ENCODE assay signal across 30 cellular contexts in genomic region chr1:14835725-14836124, GRCh38.
DNase-seq lines count a peak whose midpoint lies in the region; FAIRE-seq and TF ChIP-seq lines count a peak whose summit lies in the region.
"Had no signal": no experiment of that assay in that cellular context is flagged by ENCODE, and none has a peak within 500 bp of the region (broad histone marks: within the 10 kb centered on the region; RNA-seq: fewer than 3 reads in every experiment).

No MANE protein-coding gene starts in this region.

- H3K27ac ChIP-seq in CD4-positive, alpha-beta memory T cell (ENCODE audit: low read depth, low read length): no peak overlapping the region
- H3K27ac ChIP-seq: ascending aorta, dorsolateral prefrontal cortex, heart left ventricle, parathyroid adenoma, right atrium auricular region, spleen, suprapubic skin, upper lobe of right lung had no signal

- no peak overlapping the region for H3K4me3 Mint-ChIP-seq in CD4-positive, alpha-beta memory T cell
- H3K4me3 Mint-ChIP-seq: activated CD4-positive, alpha-beta memory T cell treated with anti-CD3 and anti-CD28 coated beads, Interleukin-2, amount 10 ng/mL, durations not matched to agents 7 days and 5 days; activated naive CD8-positive, alpha-beta T cell; central memory CD8-positive, alpha-beta T cell; nephron progenitor cell; T-helper 1 cell treated with Interleukin-12 subunit alpha and Interleukin-12 subunit beta and Interleukin-4 antibody, amounts not matched to agents 30 μg/mL and 1 μg/mL, for 36 hours had no signal

- H3K27ac Mint-ChIP-seq in CD4-positive, alpha-beta memory T cell: no peak overlapping the region
- H3K27ac Mint-ChIP-seq: activated CD4-positive, alpha-beta memory T cell treated with anti-CD3 and anti-CD28 coated beads, Interleukin-2, amount 10 ng/mL, durations not matched to agents 7 days and 5 days; activated naive CD8-positive, alpha-beta T cell; activated T-helper 2 cell treated with anti-CD3 and anti-CD28 coated beads, Interferon-gamma antibody, Interleukin-2, Interleukin-4, amounts not matched to agents 10 μg/mL and 5 μg/mL and 100 μg/mL, durations not matched to agents 14 hours and 24 hours and 36 hours; nephron progenitor cell; T-helper 1 cell treated with Interleukin-12 subunit alpha and Interleukin-12 subunit beta and Interleukin-4 antibody, amounts not matched to agents 30 μg/mL and 1 μg/mL, for 36 hours had no signal

- peaks cover 0 to 8% (median 3%) of the 10 kb centered on the region in 8 donors for H3K9me3 Mint-ChIP-seq in CD4-positive, alpha-beta memory T cell
- H3K9me3 Mint-ChIP-seq: central memory CD8-positive, alpha-beta T cell had no signal

- TF ChIP-seq POLR2A in GM12892 (IDR thresholded peaks at IDR 0.05; ENCODE audit: low read depth, low read length): no peak

- DNase-seq in GM12892 (ENCODE audit: insufficient read length): no peak
- DNase-seq in adipocyte (ENCODE audit: low read depth): peak; percentile 36
- peak; percentile 68 for DNase-seq in fibroblast of peridontal ligament (ENCODE audit: extremely low read depth)
- peak; percentile 64 for DNase-seq in stromal cell of bone marrow (ENCODE audit: low read depth)
- DNase-seq in islet precursor cell: no peak
- no peak for DNase-seq in CD4-positive, alpha-beta memory T cell
- no peak for DNase-seq in ureter (ENCODE audit: low spot score)
- DNase-seq: activated CD4-positive, alpha-beta memory T cell treated with anti-CD3 and anti-CD28 coated beads, Interleukin-2, amount 10 ng/mL, durations not matched to agents 7 days and 5 days; activated CD4-positive, alpha-beta T cell treated with anti-CD3 and anti-CD28 coated beads for 1 hour; dorsolateral prefrontal cortex; H7; heart left ventricle; left colon; mammary epithelial cell; MG63; NCI-H1436; NCI-H345; NCI-H774; nephron progenitor cell; spleen; stimulated activated CD4-positive, alpha-beta T cell treated with anti-CD3 and anti-CD28 coated beads, Interleukin-4, amount 100 ng/mL, for 1 hour; upper lobe of right lung had no signal

- H3K36me3 Mint-ChIP-seq in CD4-positive, alpha-beta memory T cell: no peaks in the 10 kb centered on the region
- H3K36me3 Mint-ChIP-seq: activated naive CD8-positive, alpha-beta T cell had no signal

- no peaks in the 10 kb centered on the region for H3K4me1 Mint-ChIP-seq in CD4-positive, alpha-beta memory T cell
- H3K4me1 Mint-ChIP-seq: activated CD4-positive, alpha-beta memory T cell treated with anti-CD3 and anti-CD28 coated beads, Interleukin-2, amount 10 ng/mL, durations not matched to agents 7 days and 5 days; central memory CD8-positive, alpha-beta T cell had no signal

- H3K27me3 Mint-ChIP-seq in CD4-positive, alpha-beta memory T cell: peaks cover 8% of the 10 kb centered on the region in 2 donors
- H3K27me3 Mint-ChIP-seq: activated CD4-positive, alpha-beta memory T cell treated with anti-CD3 and anti-CD28 coated beads, Interleukin-2, amount 10 ng/mL, durations not matched to agents 7 days and 5 days had no signal

- H3K27me3 ChIP-seq in adipocyte (replicated peaks; ENCODE audit: control insufficient read depth, insufficient read depth, low read length): no peaks in the 10 kb centered on the region
- no peaks in the 10 kb centered on the region for H3K27me3 ChIP-seq in CD4-positive, alpha-beta memory T cell (ENCODE audit: insufficient read depth, low read length)
- H3K27me3 ChIP-seq: ascending aorta, dorsolateral prefrontal cortex, heart left ventricle, MG63, right atrium auricular region, spleen, suprapubic skin, upper lobe of right lung had no signal

- H3K9ac ChIP-seq in adipocyte (ENCODE audit: low read length): no peak overlapping the region
- H3K9ac ChIP-seq: parathyroid adenoma had no signal

- CTCF ChIA-PET in CD4-positive, alpha-beta memory T cell (lab: Charles Lee; ENCODE audit: partially characterized antibody): no interaction called here

- intact Hi-C loops in CD4-positive, alpha-beta memory T cell (cut with micrococcal nuclease): no loop called here

- H3K4me1 ChIP-seq in adipocyte (ENCODE audit: control insufficient read depth, insufficient read depth, low read length): peaks cover 13% of the 10 kb centered on the region
- no peaks in the 10 kb centered on the region for H3K4me1 ChIP-seq in CD4-positive, alpha-beta memory T cell (ENCODE audit: insufficient read depth, low read length)
- H3K4me1 ChIP-seq: ascending aorta, heart left ventricle, parathyroid adenoma, right atrium auricular region, spleen, suprapubic skin, upper lobe of right lung had no signal

- no peaks in the 10 kb centered on the region for H3K9me3 ChIP-seq in adipocyte (ENCODE audit: control insufficient read depth, low read length)
- H3K9me3 ChIP-seq in CD4-positive, alpha-beta memory T cell (ENCODE audit: control insufficient read depth in 1 of 2, low read length in 2 of 2): no peaks in the 10 kb centered on the region
- H3K9me3 ChIP-seq: ascending aorta, MG63, suprapubic skin, upper lobe of right lung had no signal

- FAIRE-seq in GM12892 (lab: Jason Lieb, UNC): peak; percentile 72

- POLR2A ChIA-PET in CD4-positive, alpha-beta memory T cell (lab: Charles Lee; ENCODE audit: partially characterized antibody): no interaction called here

- H3K4me3 ChIP-seq in adipocyte (ENCODE audit: low read length): peak overlapping the region; percentile 17
- H3K4me3 ChIP-seq in CD4-positive, alpha-beta memory T cell (ENCODE audit: low read length in 2 of 2): no peak overlapping the region
- H3K4me3 ChIP-seq: ascending aorta, dorsolateral prefrontal cortex, heart left ventricle, MG63, right atrium auricular region, spleen, suprapubic skin, upper lobe of right lung had no signal

- no peaks in the 10 kb centered on the region for H3K36me3 ChIP-seq in adipocyte (ENCODE audit: control insufficient read depth, insufficient read depth, low read length, severe bottlenecking)
- H3K36me3 ChIP-seq in CD4-positive, alpha-beta memory T cell (ENCODE audit: insufficient read depth, low read length): no peaks in the 10 kb centered on the region
- H3K36me3 ChIP-seq: ascending aorta, heart left ventricle, MG63, right atrium auricular region, spleen, suprapubic skin, upper lobe of right lung had no signal

Comparison
In these comparisons a context has a peak if more than half of its experiments do, and no peak if none do; other contexts are left out.
1. DNase-seq: peak in adipocyte (single experiment), fibroblast of peridontal ligament (single experiment) and stromal cell of bone marrow (single experiment); none in GM12892 (single experiment), islet precursor cell (single experiment), CD4-positive, alpha-beta memory T cell (0 of 5) and ureter (single experiment).